8 cellular contexts compared by ENCODE assay signal in the genomic region with DNA sequence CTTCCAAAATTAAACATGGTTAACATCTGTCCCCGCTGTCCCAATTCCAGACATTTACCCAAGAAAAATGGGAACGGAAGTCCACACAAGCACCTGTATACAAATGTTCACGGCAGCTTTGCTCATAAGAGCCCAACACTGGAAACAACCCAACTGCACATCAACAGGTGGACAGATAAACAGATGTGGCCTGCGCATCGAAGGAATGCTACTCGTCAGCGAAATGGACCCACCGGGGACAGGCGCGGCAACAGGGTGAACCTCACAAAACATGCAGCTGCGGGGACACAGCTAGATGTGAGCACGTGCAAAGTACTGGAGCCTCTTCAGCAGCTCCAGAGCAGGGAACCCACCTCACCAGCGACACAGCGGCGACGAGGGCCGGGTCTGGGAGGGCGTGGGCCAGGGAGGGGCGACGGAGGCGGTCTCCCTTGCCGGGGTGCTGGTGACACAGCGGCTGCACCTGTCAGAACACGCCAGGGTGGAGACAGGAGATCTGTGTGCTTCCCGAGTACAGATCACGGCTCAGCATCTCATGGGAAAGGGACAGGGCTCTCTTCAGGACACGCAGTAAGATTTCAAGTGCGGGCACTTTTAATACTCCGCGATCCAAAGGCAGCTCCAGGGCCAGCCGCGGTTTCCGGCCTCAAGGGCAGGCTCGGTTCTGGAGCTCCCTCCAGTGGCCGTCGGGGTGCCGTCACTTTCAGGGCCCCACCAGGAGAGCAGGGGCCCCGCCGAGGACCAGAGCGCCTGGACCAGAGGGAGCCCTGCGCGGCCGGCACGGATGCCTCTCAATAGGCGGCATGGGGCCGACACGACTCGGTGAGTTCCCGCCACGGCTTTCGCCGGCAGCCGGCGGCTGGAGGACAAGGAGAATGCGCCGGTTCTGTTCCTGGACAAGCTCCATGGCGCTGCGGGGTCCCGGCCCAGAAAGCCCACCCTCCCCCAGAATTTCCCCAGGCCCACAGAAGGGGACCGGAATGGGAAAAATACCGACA. TPM values are rescaled to one million over a fixed set of nuclear protein-coding genes. Genes with fewer than 3 reads are reported as not detected.
DNase-seq lines count a peak whose midpoint lies in the region; ATAC-seq and TF ChIP-seq lines count a peak whose summit lies in the region.

No MANE protein-coding gene starts in this region.

- POLR2A ChIA-PET in GM10248 (lab: Yijun Ruan, JAX), result interaction anchor here (0.6 kb wide), 1 partner anchor 72 kb away, joined by 3 read pairs; a partner anchor contains a TSS

- peaks cover 24% of the 10 kb centered on the region for H3K4me1 ChIP-seq in lower lobe of right lung

- no peaks in the 10 kb centered on the region for H3K9me3 ChIP-seq in lower lobe of right lung

- CTCF ChIA-PET in GM10248 (lab: Yijun Ruan, JAX), result interaction anchor here (0.6 to 20.3 kb wide), 59 partner anchors 9 to 910 kb away, joined by 3 to 391 read pairs (median 5); partner anchors contain the start of genes COX19, CYP2W1, GPR146 and ZFAND2A

- peak overlapping the region; percentile 27 for H3K4me3 ChIP-seq in lower lobe of right lung

- TF ChIP-seq CTCF in GM10248 (IDR thresholded peaks at IDR 0.05; ENCODE audit: control extremely low read depth, extremely low read depth, low read depth, missing control alignments), result peak; percentile 94
- peak; percentile 90 for TF ChIP-seq CTCF in lower lobe of right lung (IDR thresholded peaks at IDR 0.05)

- DNase-seq in GM10248 (ENCODE audit: extremely low spot score) (peak; percentile 92), NCI-H226 (peak; percentile 56), dedifferentiated amniotic fluid mesenchymal stem cell (ENCODE audit: extremely low spot score) (peak; percentile 49), lower lobe of right lung (peak; percentile 91)
- peak; percentile 66 to 72 for DNase-seq in activated CD4-positive, alpha-beta T cell treated with anti-CD3 and anti-CD28 coated beads, Interleukin-2, amount 50 U/mL, for 24 hours (ENCODE audit: low read depth in 1 of 2, low spot score in 1 of 2)
- peak; percentile 63 to 70 (median 69) for DNase-seq in stimulated activated CD4-positive, alpha-beta T cell treated with anti-CD3 and anti-CD28 coated beads, TNF-alpha, amount 100 ng/mL, for 48 hours (ENCODE audit: low read depth in 3 of 3)

- no peak overlapping the region for H3K27ac ChIP-seq in lower lobe of right lung

- peak; percentile 61 for ATAC-seq in HG02759 (IDR thresholded peaks at IDR 0.05; ENCODE audit: unreplicated experiment)
- peak; percentile 93 to 96 for ATAC-seq in lower lobe of right lung
- no peak for ATAC-seq in GM18517 (IDR thresholded peaks at IDR 0.05; ENCODE audit: unreplicated experiment)

- no peaks in the 10 kb centered on the region for H3K36me3 ChIP-seq in lower lobe of right lung

- H3K27me3 ChIP-seq in lower lobe of right lung (ENCODE audit: low read depth), result no peaks in the 10 kb centered on the region

- intact Hi-C loops in lower lobe of right lung (cut with DNase I), result no loop called here

RNA-seq across cellular contexts. Expression of gene GPR146, which starts 21.2 kb away (rescaled TPM):
- 44.8 TPM for total RNA-seq in lower lobe of right lung

RNA-seq across cellular contexts. Expression of gene GPER1, which starts 22.4 kb away (rescaled TPM):
- 26.0 TPM for total RNA-seq in lower lobe of right lung
